16 cellular contexts compared by ENCODE assay signal in the genomic region with DNA sequence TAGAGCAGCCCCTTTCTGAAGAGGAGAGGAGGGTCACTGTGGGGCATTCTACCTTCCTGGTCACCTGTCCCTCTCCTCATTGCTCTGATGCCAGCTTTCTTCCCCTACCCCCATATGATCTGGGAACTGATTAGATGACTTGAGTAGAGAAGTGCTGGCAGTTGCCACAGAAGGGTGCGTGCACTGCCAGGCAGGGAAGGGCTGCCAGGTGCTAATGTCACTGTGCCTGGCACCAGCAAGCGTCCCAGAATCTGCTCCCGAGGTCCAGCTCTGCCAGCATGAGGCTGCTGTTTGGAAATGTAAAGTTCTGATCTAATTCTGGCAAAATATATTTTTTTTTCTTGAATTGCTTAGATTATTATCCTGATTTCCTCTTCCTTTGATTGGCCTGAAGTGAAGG. TPM values are rescaled to one million over a fixed set of nuclear protein-coding genes. Genes with fewer than 3 reads are reported as not detected.
DNase-seq lines count a peak whose midpoint lies in the region; ATAC-seq and TF ChIP-seq lines count a peak whose summit lies in the region.
"Had no signal": no experiment of that assay in that cellular context is flagged by ENCODE, and none has a peak within 500 bp of the region (broad histone marks: within the 10 kb centered on the region; RNA-seq: fewer than 3 reads in every experiment).

No MANE protein-coding gene starts in this region.

- H3K9me3 ChIP-seq in adrenal gland (replicated peaks in 1 of 3): no peaks in the 10 kb centered on the region
- H3K9me3 ChIP-seq: upper lobe of left lung had no signal

- no peak for TF ChIP-seq POLR2A in adrenal gland (IDR thresholded peaks at IDR 0.05)

- intact Hi-C loops in adrenal gland (cut with DNase I) (no loop called here), left cardiac atrium (cut with DNase I) (loop anchor here in 1 of 2 donors (5.0 kb wide), 1 partner anchor 63 kb away; no protein-coding TSS in a partner anchor), sciatic nerve (cut with DNase I) (no loop called here)

- H3K27ac ChIP-seq in adrenal gland: peak overlapping the region in 3 of 5 donors; percentile 9 to 36 (median 33)
- H3K27ac ChIP-seq: foreskin keratinocyte, upper lobe of left lung had no signal

- H3K4me3 ChIP-seq in adrenal gland: no peak overlapping the region
- H3K4me3 ChIP-seq: GM23338, upper lobe of left lung had no signal

- TF ChIP-seq CTCF in adrenal gland (IDR thresholded peaks at IDR 0.05): no peak

- no peaks in the 10 kb centered on the region for H3K36me3 ChIP-seq in adrenal gland (replicated peaks in 1 of 2)
- H3K36me3 ChIP-seq: upper lobe of left lung had no signal

- 62 to 69% (median 66%) methylated on average over 3 of the region's 3 CpGs for WGBS in adrenal gland, 4 donors

- H3K4me1 ChIP-seq in adrenal gland (replicated peaks in 1 of 2): peaks cover 29 to 40% of the 10 kb centered on the region in 2 donors
- H3K4me1 ChIP-seq: foreskin keratinocyte had no signal

- H3K27me3 ChIP-seq in adrenal gland: no peaks in the 10 kb centered on the region
- H3K27me3 ChIP-seq: foreskin keratinocyte, upper lobe of left lung had no signal

- peak; percentile 67 to 69 for ATAC-seq in left cardiac atrium
- peak; percentile 8 for ATAC-seq in sciatic nerve
- no peak for ATAC-seq in GM21447 (IDR thresholded peaks at IDR 0.05; ENCODE audit: unreplicated experiment)
- no peak for ATAC-seq in HG03432 (IDR thresholded peaks at IDR 0.05; ENCODE audit: unreplicated experiment)
- ATAC-seq in GM21619 (IDR thresholded peaks at IDR 0.05; ENCODE audit: unreplicated experiment): no peak
- ATAC-seq: activated CD4-positive, CD25-positive, alpha-beta regulatory T cell treated with anti-CD3 and anti-CD28 coated beads, Interleukin-2, amount 50 U/mL, for 24 hours; foreskin keratinocyte; SK-N-SH treated with all-trans-retinoic acid at 6 μM for 48 hours had no signal

- DNase-seq in NCI-H1092 treated with DMSO at 0.1 percent for 48 hours (lab: John Stamatoyannopoulos, UW): peak; percentile 63
- DNase-seq in adrenal gland: peak in 5 of 7 donors; percentile 24 to 74 (median 63)
- DNase-seq in left cardiac atrium: peak; percentile 39
- DNase-seq in sciatic nerve (ENCODE audit: low spot score): no peak
- no peak for DNase-seq in mesenteric fat pad (ENCODE audit: low spot score)
- DNase-seq: activated naive CD8-positive, alpha-beta T cell treated with anti-CD3 and anti-CD28 coated beads for 36 hours; foreskin keratinocyte; NCI-H1048; stimulated activated naive CD4-positive, alpha-beta T cell; upper lobe of left lung had no signal

RNA-seq across cellular contexts. Expression of a gene that starts 52.8 kb away (rescaled TPM):
- total RNA-seq in adrenal gland: 10 to 100 TPM; 24.3 to 53.6 (median 39.9) TPM
- 10 to 100 TPM in 1 of 3 donors, 1 to 10 TPM in 2; 2.4 to 15.1 (median 5.5) TPM for polyA plus RNA-seq in adrenal gland
- 10 to 100 TPM; 30.2 to 39.0 TPM for total RNA-seq in left cardiac atrium
- 10.0 TPM for total RNA-seq in sciatic nerve
- total RNA-seq in mesenteric fat pad: 12.7 TPM

Comparison
In these comparisons a context has a peak if more than half of its experiments do, and no peak if none do; other contexts are left out.
1. DNase-seq: peak in NCI-H1092 treated with DMSO at 0.1 percent for 48 hours (single experiment), adrenal gland (5 of 7) and left cardiac atrium (single experiment); none in sciatic nerve (single experiment) and mesenteric fat pad (single experiment).
2. ATAC-seq: peak in left cardiac atrium (2 of 2) and sciatic nerve (single experiment); none in GM21447 (single experiment), HG03432 (single experiment) and GM21619 (single experiment).